In the genomic region with DNA sequence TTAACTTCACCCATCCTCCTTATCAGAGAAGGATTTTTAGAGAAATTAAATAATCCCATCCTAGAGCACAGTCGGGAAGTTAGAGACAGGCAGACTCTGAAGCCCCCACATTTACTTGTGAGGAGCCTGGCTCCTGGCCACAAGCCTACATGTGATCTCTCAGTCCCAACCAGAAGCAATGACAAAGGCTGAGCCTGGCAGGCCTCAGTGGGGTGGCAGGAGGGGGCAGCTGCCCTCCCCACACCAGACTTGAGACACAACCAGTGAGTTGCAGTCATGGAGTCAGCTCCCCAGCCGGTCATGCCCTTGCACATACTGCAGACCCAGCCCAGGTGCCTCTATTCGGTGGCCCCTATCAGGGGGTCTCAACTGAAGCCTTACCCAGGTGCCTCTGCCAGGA, we compare ENCODE assay signal across 1 cellular context.
TF ChIP-seq lines count a peak whose summit lies in the region.

No MANE protein-coding gene starts in this region.

TF ChIP-seq in H1, 55 proteins besides CTCF, POLR2A, EP300 and RAD21:
- TF ChIP-seq TAF7 (optimal IDR thresholded peaks at IDR 0.05; ENCODE audit: borderline replicate concordance, low read depth, low read length): no peak
- no peak for TF ChIP-seq TEAD4 (IDR thresholded peaks at IDR 0.05; ENCODE audit: low read depth, low read length)
- TF ChIP-seq SAP30 (IDR thresholded peaks at IDR 0.05; ENCODE audit: insufficient read depth, insufficient replicate concordance, low read length): no peak
- TF ChIP-seq CREB1 (IDR thresholded peaks at IDR 0.05): no peak
- no peak for TF ChIP-seq RXRA (IDR thresholded peaks at IDR 0.05; ENCODE audit: insufficient read depth, low read depth, low read length)
- TF ChIP-seq TBP (IDR thresholded peaks at IDR 0.05; ENCODE audit: low read depth, low read length): no peak
